Comparison of ENCODE assay signal across 10 cellular contexts in the genomic region with DNA sequence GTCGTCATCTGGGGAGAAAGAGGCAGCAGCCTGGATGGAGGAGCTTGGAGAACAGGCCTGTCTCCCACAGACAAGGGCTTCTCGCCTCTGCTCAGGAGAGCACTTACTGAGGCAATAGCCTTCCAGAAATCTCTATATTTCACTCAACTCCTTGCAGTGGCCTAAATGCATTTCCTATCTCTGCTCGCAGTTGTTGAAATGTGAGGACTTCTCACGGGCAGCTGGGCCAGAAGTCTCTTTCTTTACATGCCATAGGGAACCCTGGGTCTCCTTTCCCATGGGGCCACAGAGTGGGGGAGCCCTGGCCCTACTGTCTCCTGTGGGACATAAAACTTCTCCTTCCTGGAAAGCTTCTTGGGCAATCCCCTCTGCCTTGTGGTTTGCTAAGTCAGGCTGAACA. TPM values are rescaled to one million over a fixed set of nuclear protein-coding genes. Genes with fewer than 3 reads are reported as not detected.
"Had no signal": no experiment of that assay in that cellular context is flagged by ENCODE, and none has a peak within 500 bp of the region (broad histone marks: within the 10 kb centered on the region; RNA-seq: fewer than 3 reads in every experiment).

No MANE protein-coding gene starts in this region.

- ATAC-seq: GM23338, K562 had no signal

- DNase-seq: H9, HCEC 1CT, IMR-90, KG1 had no signal

- FAIRE-seq: H1, H54, HTR-8/SVneo, K562 had no signal

- H3K4me3 ChIP-seq: GM23338, K562 had no signal

- H2AFZ ChIP-seq: GM23338 had no signal

- H3K4me2 ChIP-seq: GM23338 had no signal

RNA-seq across cellular contexts. Expression of a gene that starts 45.2 kb away (rescaled TPM):
- total RNA-seq: H1, H9, HT-29, IMR-90, K562 had no signal
- polyA plus RNA-seq: GM23338, IMR-90, K562 had no signal

RNA-seq across cellular contexts. Expression of a gene that starts 60.0 kb away (rescaled TPM):
- total RNA-seq: GM23338, HT-29, IMR-90 had no signal
- polyA plus RNA-seq: GM23338, IMR-90, K562 had no signal
